8 cellular contexts compared by ENCODE assay signal in the genomic region with DNA sequence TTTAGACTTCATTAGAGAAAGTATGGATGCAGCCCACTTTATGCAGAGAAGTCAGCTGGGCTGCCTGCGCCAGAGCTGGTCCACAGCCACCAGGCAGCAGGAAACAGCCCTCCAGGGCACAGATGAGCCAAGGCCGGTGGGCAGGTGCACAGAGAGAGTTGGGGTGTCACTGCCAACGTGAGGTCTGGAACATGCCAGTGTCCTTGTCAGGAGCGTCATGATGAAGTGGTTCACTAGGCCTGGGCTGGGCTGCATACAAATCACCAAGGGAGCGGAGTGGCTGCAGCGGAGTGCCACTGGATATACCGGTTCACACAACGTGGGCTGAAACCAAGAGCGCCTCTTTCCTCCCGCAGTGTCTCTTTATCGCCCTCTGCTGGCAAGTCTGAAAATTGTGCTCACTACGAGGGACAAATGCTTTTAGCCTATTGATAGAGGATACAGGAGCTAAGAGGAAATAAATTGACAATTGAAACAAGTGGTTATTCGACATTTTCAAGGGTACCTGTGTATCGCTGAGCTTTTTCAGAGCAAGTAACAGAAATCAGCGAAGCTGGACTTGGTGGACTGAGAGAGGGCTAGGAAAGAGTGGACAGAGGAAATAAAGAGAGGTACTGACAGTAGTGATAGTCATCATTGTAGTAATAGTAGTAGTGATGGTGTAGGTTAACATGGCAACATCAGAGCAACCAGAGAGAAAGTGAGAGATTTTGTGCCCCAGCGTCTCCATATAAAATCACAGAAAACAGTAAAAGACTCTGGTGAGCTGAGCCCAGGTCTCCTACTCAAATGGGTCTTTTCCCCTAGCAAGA. TPM values are rescaled to one million over a fixed set of nuclear protein-coding genes. Genes with fewer than 3 reads are reported as not detected.
A peak's percentile ranks its signal among the peaks of the same experiment; 100 is the strongest.
DNase-seq lines count a peak whose midpoint lies in the region; ATAC-seq and TF ChIP-seq lines count a peak whose summit lies in the region.

No MANE protein-coding gene starts in this region.

- H3K27ac Mint-ChIP-seq in T-cell: no peak overlapping the region

- no peaks in the 10 kb centered on the region for H3K36me3 Mint-ChIP-seq in T-cell

- H3K4me3 ChIP-seq in adrenal gland (no peak overlapping the region), heart right ventricle (peak overlapping the region in 1 of 10 donors; percentile 6), aorta (ENCODE audit: low read length in 2 of 2) (no peak overlapping the region)

- H3K27me3 ChIP-seq in adrenal gland (no peaks in the 10 kb centered on the region), heart right ventricle (no peaks in the 10 kb centered on the region), aorta (ENCODE audit: control insufficient read depth in 1 of 2, insufficient read depth in 2 of 2, low read length in 1 of 2) (no peaks in the 10 kb centered on the region)

- peaks cover 0 to 4% (median 0%) of the 10 kb centered on the region in 3 donors for H3K9me3 Mint-ChIP-seq in T-cell

- no peak for TF ChIP-seq POLR2A in adrenal gland (IDR thresholded peaks at IDR 0.05)

- 6 to 10% (median 9%) methylated on average over 14 to 16 of the region's 16 CpGs for WGBS in adrenal gland, 4 donors
- WGBS in heart right ventricle, 2 donors: 13 to 14% methylated on average over 16 of the region's 16 CpGs
- 12 to 17% methylated on average over 16 of the region's 16 CpGs for WGBS in aorta, 2 donors

- no peaks in the 10 kb centered on the region for H3K36me3 ChIP-seq in adrenal gland (replicated peaks in 1 of 2)
- H3K36me3 ChIP-seq in heart right ventricle: no peaks in the 10 kb centered on the region
- H3K36me3 ChIP-seq in aorta (ENCODE audit: control insufficient read depth in 1 of 2, insufficient read depth in 2 of 2, low read length in 1 of 2): no peaks in the 10 kb centered on the region

- no peak overlapping the region for H3K27ac ChIP-seq in adrenal gland
- no peak overlapping the region for H3K27ac ChIP-seq in heart right ventricle
- no peak overlapping the region for H3K27ac ChIP-seq in aorta (ENCODE audit: low read depth in 1 of 2, low read length in 2 of 2)

- H3K9me3 ChIP-seq in adrenal gland (replicated peaks in 1 of 3) (no peaks in the 10 kb centered on the region), heart right ventricle (peaks cover 0 to 7% (median 0%) of the 10 kb centered on the region in 11 donors), aorta (ENCODE audit: control insufficient read depth, low read length) (no peaks in the 10 kb centered on the region)

- H3K4me1 Mint-ChIP-seq in T-cell: peaks cover 6 to 12% (median 7%) of the 10 kb centered on the region in 3 donors

- H3K27me3 Mint-ChIP-seq in T-cell: peaks cover 0 to 4% of the 10 kb centered on the region in 2 donors

- CTCF ChIA-PET in T-cell (lab: Charles Lee): interaction anchor here (0.6 to 2.2 kb wide), 29 partner anchors 8 to 424 kb away, joined by 3 to 10 read pairs (median 4); partner anchors contain the start of genes ITPR2 (in 2 of the 2) and MED21 (in 1 of the 2)

- POLR2A ChIA-PET in T-cell (lab: Charles Lee): interaction anchor here in 1 of 2 donors (0.7 kb wide), 1 partner anchor 34 kb away, joined by 3 read pairs; no protein-coding TSS in a partner anchor

- DNase-seq in NCI-H1694 (lab: John Stamatoyannopoulos, UW) (peak; percentile 95), T-cell (peak; percentile 59 to 84 (median 75)), adrenal gland (peak; percentile 85 to 96 (median 89)), heart right ventricle (peak; percentile 57 to 88), renal cortical epithelial cell (ENCODE audit: low read depth) (peak; percentile 72), aorta (peak; percentile 83 to 85)

- intact Hi-C loops in adrenal gland (cut with DNase I): loop anchor here in 1 of 2 donors (5.0 kb wide), 1 partner anchor 33 kb away; no protein-coding TSS in a partner anchor
- intact Hi-C loops in heart right ventricle (cut with DNase I): loop anchor here (1.0 to 10.0 kb wide), 6 partner anchors 30 to 1937 kb away; partner anchors contain the start of gene ITPR2 (in 2 of the 10)
- intact Hi-C loops in aorta (cut with DNase I): loop anchor here (2.0 kb wide), 2 partner anchors 30 to 32 kb away; no protein-coding TSS in a partner anchor

- TF ChIP-seq CTCF in GM12801 (IDR thresholded peaks at IDR 0.05; ENCODE audit: extremely low read depth, insufficient read length): peak; percentile 90
- peak; percentile 94 to 98 (median 97) for TF ChIP-seq CTCF in adrenal gland (IDR thresholded peaks at IDR 0.05)
- TF ChIP-seq CTCF in heart right ventricle (IDR thresholded peaks at IDR 0.05): peak; percentile 89 to 99 (median 97)

- ATAC-seq in HG02763 (IDR thresholded peaks at IDR 0.05; ENCODE audit: unreplicated experiment) (peak; percentile 76), T-cell (replicated peaks in 1 of 4) (peak; percentile 96 to 97 (median 96)), heart right ventricle (peak; percentile 79 to 95 (median 94)), aorta (ENCODE audit: low FRiP score) (peak; percentile 92)

- H3K4me3 Mint-ChIP-seq in T-cell: peak overlapping the region; percentile 46 to 71 (median 53)

- H3K4me1 ChIP-seq in adrenal gland (replicated peaks in 1 of 2) (no peaks in the 10 kb centered on the region), heart right ventricle (peaks cover 0 to 10% (median 4%) of the 10 kb centered on the region in 9 donors), aorta (ENCODE audit: control insufficient read depth in 1 of 2, insufficient read depth in 2 of 2, low read length in 2 of 2) (no peaks in the 10 kb centered on the region)

RNA-seq across cellular contexts. Expression of gene ITPR2, which starts 52.0 kb away (rescaled TPM):
- 10 to 100 TPM; 38.8 to 52.5 (median 44.5) TPM for total RNA-seq in T-cell
- total RNA-seq in adrenal gland: 100 to 1,000 TPM in 1 of 8 donors, 10 to 100 TPM in 7; 53.4 to 144 (median 80.0) TPM
- polyA plus RNA-seq in adrenal gland: 10 to 100 TPM in 2 of 3 donors, 1 to 10 TPM in 1; 5.1 to 23.9 (median 10.4) TPM
- 10 to 100 TPM in 9 of 10 donors, 1 to 10 TPM in 1; 9.1 to 18.9 (median 14.8) TPM for total RNA-seq in heart right ventricle
- 1 to 10 TPM; 2.0 to 4.9 TPM for polyA plus RNA-seq in heart right ventricle
- 33.3 and 51.6 TPM in 2 replicates for total RNA-seq in renal cortical epithelial cell
- total RNA-seq in aorta: 10 to 100 TPM; 40.3 to 84.8 TPM
- 1 to 10 TPM; 1.5 to 3.3 TPM for polyA plus RNA-seq in aorta

RNA-seq across cellular contexts. Expression of gene INTS13, which starts 52.8 kb away (rescaled TPM):
- total RNA-seq in T-cell (10 to 100 TPM; 19.7 to 26.0 (median 23.9) TPM), adrenal gland (10 to 100 TPM; 22.7 to 54.4 (median 31.6) TPM), heart right ventricle (10 to 100 TPM; 14.1 to 22.2 (median 17.8) TPM), renal cortical epithelial cell (26.6 and 40.1 TPM in 2 replicates), aorta (10 to 100 TPM; 15.1 to 19.2 TPM)
- polyA plus RNA-seq in adrenal gland (10 to 100 TPM; 49.2 to 67.9 (median 52.7) TPM), heart right ventricle (10 to 100 TPM; 17.6 to 19.4 TPM), aorta (10 to 100 TPM in 1 of 2 donors, 1 to 10 TPM in 1; 9.5 to 12.8 TPM)

RNA-seq across cellular contexts. Expression of gene FGFR1OP2, which starts 53.3 kb away (rescaled TPM):
- total RNA-seq in T-cell (10 to 100 TPM; 51.7 to 83.6 (median 71.3) TPM), adrenal gland (100 to 1,000 TPM in 3 of 8 donors, 10 to 100 TPM in 5; 43.5 to 154 (median 77.4) TPM), heart right ventricle (10 to 100 TPM; 22.3 to 37.9 (median 27.3) TPM), renal cortical epithelial cell (55.6 and 69.9 TPM in 2 replicates), aorta (10 to 100 TPM; 55.2 to 67.4 TPM)
- polyA plus RNA-seq in adrenal gland (10 to 100 TPM; 55.9 to 73.7 (median 66.7) TPM), heart right ventricle (10 to 100 TPM; 30.6 to 41.6 TPM), aorta (10 to 100 TPM; 31.4 to 60.5 TPM)
